8 cellular contexts compared by ENCODE assay signal in the genomic region with DNA sequence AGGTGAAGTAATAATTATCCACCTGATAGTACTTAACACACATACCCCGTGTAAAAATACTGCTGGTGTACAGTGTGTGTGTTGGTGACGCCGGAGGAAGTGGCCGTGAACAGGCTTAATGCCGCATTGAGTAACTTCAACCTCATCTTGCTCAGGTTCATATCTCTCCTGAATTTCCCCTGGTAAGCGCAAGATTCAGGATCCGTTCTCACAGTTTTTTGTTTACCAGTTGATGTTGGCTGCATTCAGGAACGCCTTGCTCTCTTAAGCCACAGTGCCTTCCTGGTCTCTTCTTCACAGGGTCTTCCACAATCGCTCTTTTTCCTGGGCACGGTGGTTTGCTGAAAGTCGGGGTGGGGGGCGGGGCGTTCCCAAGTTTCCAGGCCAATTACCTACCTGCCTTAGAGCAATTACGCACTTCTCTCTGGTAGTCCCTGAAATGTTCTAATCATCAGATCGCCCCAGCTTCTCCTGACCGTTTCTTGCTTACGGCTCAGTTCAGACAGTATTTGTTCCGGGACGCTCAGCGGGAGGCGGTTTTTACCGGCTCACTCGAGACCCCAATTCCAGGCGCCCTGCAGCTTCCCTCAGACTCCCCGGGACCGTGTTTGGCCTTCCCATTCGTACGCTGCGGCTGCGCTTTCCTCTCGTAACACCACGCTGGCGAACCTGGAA. TPM values are rescaled to one million over a fixed set of nuclear protein-coding genes. Genes with fewer than 3 reads are reported as not detected.
A peak's percentile ranks its signal among the peaks of the same experiment; 100 is the strongest.
DNase-seq lines count a peak whose midpoint lies in the region; ATAC-seq and TF ChIP-seq lines count a peak whose summit lies in the region.

No MANE protein-coding gene starts in this region.

- H3K4me1 ChIP-seq in hepatocyte (ENCODE audit: insufficient read depth) = peaks cover 9% of the 10 kb centered on the region

- H3K27ac Mint-ChIP-seq in activated CD8-positive, alpha-beta memory T cell treated with anti-CD3 and anti-CD28 coated beads, Interleukin-2, amount 10 ng/mL, durations not matched to agents 7 days and 5 days = peak overlapping the region; percentile 92
- peak overlapping the region; percentile 86 for H3K27ac Mint-ChIP-seq in activated naive CD4-positive, alpha-beta T cell treated with anti-CD3 and anti-CD28 coated beads for 36 hours

- H3K4me3 ChIP-seq in hepatocyte (peak overlapping the region; percentile 55), skeletal muscle cell (ENCODE audit: low read depth, low read length) (peak overlapping the region; percentile 93)

- H3K27me3 ChIP-seq in hepatocyte = no peaks in the 10 kb centered on the region

- no peak for ATAC-seq in activated CD8-positive, alpha-beta memory T cell treated with anti-CD3 and anti-CD28 coated beads, Interleukin-2, amount 10 ng/mL, durations not matched to agents 7 days and 5 days
- peak; percentile 12 for ATAC-seq in HG02884 (IDR thresholded peaks at IDR 0.05; ENCODE audit: unreplicated experiment)

- DNase-seq in activated CD8-positive, alpha-beta memory T cell treated with anti-CD3 and anti-CD28 coated beads, Interleukin-2, amount 10 ng/mL, durations not matched to agents 7 days and 5 days = peak; percentile 58
- DNase-seq in activated CD8-positive, alpha-beta memory T cell treated with anti-CD3 and anti-CD28 coated beads, Interleukin-2, amount 50 U/mL, for 4 hours = no peak
- DNase-seq in NCI-H510A treated with DMSO at 0.1 percent for 48 hours (lab: John Stamatoyannopoulos, UW) = peak; percentile 91
- DNase-seq in activated naive CD4-positive, alpha-beta T cell treated with anti-CD3 and anti-CD28 coated beads for 36 hours = peak; percentile 56
- DNase-seq in hepatocyte (ENCODE audit: low spot score) = peak; percentile 57
- DNase-seq in skeletal muscle cell (ENCODE audit: low read depth) = no peak
- no peak for DNase-seq in NCI-H1694 treated with DMSO at 0.1 percent for 48 hours (lab: John Stamatoyannopoulos, UW)

- H3K4me1 Mint-ChIP-seq in activated CD8-positive, alpha-beta memory T cell treated with anti-CD3 and anti-CD28 coated beads, Interleukin-2, amount 10 ng/mL, durations not matched to agents 7 days and 5 days = peaks cover 35% of the 10 kb centered on the region
- H3K4me1 Mint-ChIP-seq in activated naive CD4-positive, alpha-beta T cell treated with anti-CD3 and anti-CD28 coated beads for 36 hours (ENCODE audit: low read depth) = peaks cover 46% of the 10 kb centered on the region

- CTCF ChIA-PET in activated CD8-positive, alpha-beta memory T cell treated with anti-CD3 and anti-CD28 coated beads, Interleukin-2, amount 10 ng/mL, durations not matched to agents 7 days and 5 days (lab: Charles Lee) = interaction anchor here (1.6 kb wide), 1 partner anchor 16 kb away, joined by 5 read pairs; no protein-coding TSS in a partner anchor
- CTCF ChIA-PET in activated naive CD4-positive, alpha-beta T cell treated with anti-CD3 and anti-CD28 coated beads for 36 hours (lab: Charles Lee) = interaction anchor here (0.8 to 0.9 kb wide), 2 partner anchors 12 to 52 kb away, joined by 3 to 4 read pairs; no protein-coding TSS in a partner anchor

- H3K27ac ChIP-seq in hepatocyte = peak overlapping the region; percentile 95

- no peaks in the 10 kb centered on the region for H3K36me3 ChIP-seq in hepatocyte (replicated peaks; ENCODE audit: insufficient read depth, low read depth)

- intact Hi-C loops in activated naive CD4-positive, alpha-beta T cell treated with anti-CD3 and anti-CD28 coated beads for 36 hours (cut with micrococcal nuclease) = loop anchor here (1.0 to 10.0 kb wide), 8 partner anchors 39 to 1549 kb away; a partner anchor contains a TSS

- no peaks in the 10 kb centered on the region for H3K9me2 ChIP-seq in hepatocyte (replicated peaks; ENCODE audit: insufficient read depth)

- peak overlapping the region; percentile 95 for H3K4me3 Mint-ChIP-seq in activated CD8-positive, alpha-beta memory T cell treated with anti-CD3 and anti-CD28 coated beads, Interleukin-2, amount 10 ng/mL, durations not matched to agents 7 days and 5 days
- H3K4me3 Mint-ChIP-seq in activated naive CD4-positive, alpha-beta T cell treated with anti-CD3 and anti-CD28 coated beads for 36 hours = peak overlapping the region; percentile 93

- H3K9me3 ChIP-seq in hepatocyte (ENCODE audit: low read depth) = no peaks in the 10 kb centered on the region

- peaks cover 10% of the 10 kb centered on the region for H3K36me3 Mint-ChIP-seq in activated CD8-positive, alpha-beta memory T cell treated with anti-CD3 and anti-CD28 coated beads, Interleukin-2, amount 10 ng/mL, durations not matched to agents 7 days and 5 days
- H3K36me3 Mint-ChIP-seq in activated naive CD4-positive, alpha-beta T cell treated with anti-CD3 and anti-CD28 coated beads for 36 hours (ENCODE audit: low read depth) = peaks cover 17% of the 10 kb centered on the region

- no peaks in the 10 kb centered on the region for H3K27me3 Mint-ChIP-seq in activated CD8-positive, alpha-beta memory T cell treated with anti-CD3 and anti-CD28 coated beads, Interleukin-2, amount 10 ng/mL, durations not matched to agents 7 days and 5 days
- H3K27me3 Mint-ChIP-seq in activated naive CD4-positive, alpha-beta T cell treated with anti-CD3 and anti-CD28 coated beads for 36 hours (ENCODE audit: low read depth) = no peaks in the 10 kb centered on the region

- H3K9me3 Mint-ChIP-seq in activated CD8-positive, alpha-beta memory T cell treated with anti-CD3 and anti-CD28 coated beads, Interleukin-2, amount 10 ng/mL, durations not matched to agents 7 days and 5 days (ENCODE audit: low read depth) = peaks cover 3% of the 10 kb centered on the region
- H3K9me3 Mint-ChIP-seq in activated naive CD4-positive, alpha-beta T cell treated with anti-CD3 and anti-CD28 coated beads for 36 hours = peaks cover 15% of the 10 kb centered on the region

- peaks cover 28% of the 10 kb centered on the region for H4K20me1 ChIP-seq in hepatocyte (ENCODE audit: insufficient read depth, poor library complexity, severe bottlenecking)

- peak overlapping the region; percentile 79 for H3K4me2 ChIP-seq in hepatocyte

- no peak for TF ChIP-seq CTCF in hepatocyte (IDR thresholded peaks at IDR 0.05; ENCODE audit: poor library complexity)

- peak overlapping the region; percentile 67 for H2AFZ ChIP-seq in hepatocyte

- H3K79me2 ChIP-seq in hepatocyte = peaks cover 62% of the 10 kb centered on the region

- WGBS in hepatocyte (ENCODE audit: low lambda C conversion rate, missing lambda C conversion rate) = 1% methylated on average over 33 of the region's 33 CpGs

RNA-seq across cellular contexts. Expression of a gene that starts 0.7 kb away (rescaled TPM):
- total RNA-seq in activated CD8-positive, alpha-beta memory T cell treated with anti-CD3 and anti-CD28 coated beads, Interleukin-2, amount 10 ng/mL, durations not matched to agents 7 days and 5 days = 10 to 100 TPM; 13.0 to 21.0 TPM
- 10 to 100 TPM; 13.8 to 14.0 TPM for total RNA-seq in activated naive CD4-positive, alpha-beta T cell treated with anti-CD3 and anti-CD28 coated beads for 36 hours
- 80.7 and 91.4 TPM in 2 replicates for total RNA-seq in hepatocyte
- 27.1 and 30.2 TPM in 2 replicates for polyA plus RNA-seq in hepatocyte

RNA-seq across cellular contexts. Expression of a gene that starts 31.7 kb away (rescaled TPM):
- 1 to 10 TPM in 1 of 2 experiments, under 1 TPM in 1; 0.26 to 1.3 TPM for total RNA-seq in activated CD8-positive, alpha-beta memory T cell treated with anti-CD3 and anti-CD28 coated beads, Interleukin-2, amount 10 ng/mL, durations not matched to agents 7 days and 5 days
- total RNA-seq in activated naive CD4-positive, alpha-beta T cell treated with anti-CD3 and anti-CD28 coated beads for 36 hours = under 1 TPM; 0.15 to 0.41 TPM
- total RNA-seq in hepatocyte = 17.2 and 23.2 TPM in 2 replicates
- polyA plus RNA-seq in hepatocyte = 4.2 and 7.2 TPM in 2 replicates

Comparison
In these comparisons a context has a peak if more than half of its experiments do, and no peak if none do; other contexts are left out.
1. DNase-seq: peak in activated CD8-positive, alpha-beta memory T cell treated with anti-CD3 and anti-CD28 coated beads, Interleukin-2, amount 10 ng/mL, durations not matched to agents 7 days and 5 days (single experiment), NCI-H510A treated with DMSO at 0.1 percent for 48 hours (single experiment), activated naive CD4-positive, alpha-beta T cell treated with anti-CD3 and anti-CD28 coated beads for 36 hours (single experiment) and hepatocyte (single experiment); none in activated CD8-positive, alpha-beta memory T cell treated with anti-CD3 and anti-CD28 coated beads, Interleukin-2, amount 50 U/mL, for 4 hours (single experiment), skeletal muscle cell (single experiment) and NCI-H1694 treated with DMSO at 0.1 percent for 48 hours (single experiment).